Comparison of ENCODE assay signal across 8 cellular contexts in genomic region chr11:45180888-45181594, GRCh38. TPM values are rescaled to one million over a fixed set of nuclear protein-coding genes. Genes with fewer than 3 reads are reported as not detected.
DNase-seq lines count a peak whose midpoint lies in the region; ATAC-seq and TF ChIP-seq lines count a peak whose summit lies in the region.

No MANE protein-coding gene starts in this region.

- CTCF ChIA-PET in AG04450 (lab: Charles Lee) = interaction anchor here (2.8 kb wide), 1 partner anchor 71 kb away, joined by 7 read pairs; no protein-coding TSS in a partner anchor
- CTCF ChIA-PET in activated B cell treated with CpG ODN at 0.5 μM for 24 hours (lab: Charles Lee) = no interaction called here

- H3K9me3 Mint-ChIP-seq in activated B cell treated with CpG ODN at 0.5 μM for 24 hours = no peaks in the 10 kb centered on the region
- no peaks in the 10 kb centered on the region for H3K9me3 Mint-ChIP-seq in dendritic cell treated with granulocyte-macrophage colony-stimulating factor and Interleukin-4, amounts not matched to agents 40 ng/mL and 50 ng/mL, for 4 days

- no peak overlapping the region for H3K27ac ChIP-seq in AG04450 (ENCODE audit: low read depth, low read length)
- H3K27ac ChIP-seq in lung (ENCODE audit: low read depth in 1 of 2, low read length in 1 of 2) = peak overlapping the region; percentile 91 to 95

- ATAC-seq in activated B cell treated with CpG ODN at 0.5 μM for 24 hours (ENCODE audit: low read depth) (peak; percentile 87), lung (ENCODE audit: insufficient read depth, low FRiP score) (peak; percentile 78)

- H3K36me3 ChIP-seq in lung (ENCODE audit: control insufficient read depth in 2 of 2, insufficient read depth in 2 of 2, low read length in 2 of 2) = peaks cover 2 to 8% of the 10 kb centered on the region in 2 donors

- peaks cover 0 to 12% of the 10 kb centered on the region in 2 donors for H3K4me1 ChIP-seq in lung (ENCODE audit: control insufficient read depth in 2 of 2, insufficient read depth in 2 of 2, low read length in 2 of 2)

- intact Hi-C loops in activated B cell treated with CpG ODN at 0.5 μM for 24 hours (cut with micrococcal nuclease) = loop anchor here (2.0 kb wide), 2 partner anchors 16 to 34 kb away; partner anchors contain the start of gene PRDM11
- intact Hi-C loops in dendritic cell treated with granulocyte-macrophage colony-stimulating factor and Interleukin-4, amounts not matched to agents 40 ng/mL and 50 ng/mL, for 4 days (cut with micrococcal nuclease) = no loop called here

- no peak overlapping the region for H3K27ac Mint-ChIP-seq in activated B cell treated with CpG ODN at 0.5 μM for 24 hours
- no peak overlapping the region for H3K27ac Mint-ChIP-seq in dendritic cell treated with granulocyte-macrophage colony-stimulating factor and Interleukin-4, amounts not matched to agents 40 ng/mL and 50 ng/mL, for 4 days

- no peaks in the 10 kb centered on the region; the same call in 1 of the 2 replicates for H3K9me3 ChIP-seq in AG04450 (ENCODE audit: control insufficient read depth, insufficient read depth, low read length)
- no peaks in the 10 kb centered on the region for H3K9me3 ChIP-seq in lung (ENCODE audit: control insufficient read depth in 2 of 2, insufficient read depth in 1 of 2, low read length in 1 of 2)

- peaks cover 24% of the 10 kb centered on the region for H3K4me1 Mint-ChIP-seq in activated B cell treated with CpG ODN at 0.5 μM for 24 hours
- peaks cover 6% of the 10 kb centered on the region for H3K4me1 Mint-ChIP-seq in dendritic cell treated with granulocyte-macrophage colony-stimulating factor and Interleukin-4, amounts not matched to agents 40 ng/mL and 50 ng/mL, for 4 days (ENCODE audit: low read depth)

- H3K36me3 Mint-ChIP-seq in activated B cell treated with CpG ODN at 0.5 μM for 24 hours (ENCODE audit: low read depth) = peaks cover 4% of the 10 kb centered on the region
- peaks cover 5% of the 10 kb centered on the region for H3K36me3 Mint-ChIP-seq in dendritic cell treated with granulocyte-macrophage colony-stimulating factor and Interleukin-4, amounts not matched to agents 40 ng/mL and 50 ng/mL, for 4 days (ENCODE audit: low read depth)

- H3K4me3 ChIP-seq in AG04450 (ENCODE audit: low read depth, low read length) (peak overlapping the region; percentile 51), lung (peak overlapping the region; percentile 55)

- POLR2A ChIA-PET in AG04450 (lab: Yijun Ruan, JAX) = interaction anchor here (0.5 to 1.0 kb wide), 2 partner anchors 34 to 146 kb away, joined by 3 read pairs; partner anchors contain the start of gene PRDM11
- POLR2A ChIA-PET in activated B cell treated with CpG ODN at 0.5 μM for 24 hours (lab: Charles Lee) = no interaction called here

- no peak for DNase-seq in AG04450 (ENCODE audit: low read depth, low spot score)
- peak; percentile 71 for DNase-seq in HK-2 (ENCODE audit: unreplicated experiment)
- peak; percentile 41 for DNase-seq in activated B cell treated with CpG ODN at 0.5 μM for 24 hours
- DNase-seq in lung (ENCODE audit: low spot score) = peak; percentile 61
- peak; percentile 2 to 47 for DNase-seq in stimulated activated CD8-positive, alpha-beta memory T cell treated with anti-CD3 and anti-CD28 coated beads, Interleukin-7, amount 100 ng/mL, for 4 hours (ENCODE audit: low read depth in 2 of 2)
- DNase-seq in middle frontal gyrus (ENCODE audit: extremely low spot score, low spot score) = no peak
- no peak for DNase-seq in midbrain (lab: John Stamatoyannopoulos, UW)

- H3K27me3 ChIP-seq in AG04450 (ENCODE audit: control insufficient read depth, insufficient read depth, low read length) (no peaks in the 10 kb centered on the region), lung (ENCODE audit: control insufficient read depth, insufficient read depth) (no peaks in the 10 kb centered on the region)

- WGBS in lung, 2 donors = 10 to 18% methylated on average over 32 to 42 of the region's 42 CpGs

- peak overlapping the region; percentile 50 for H3K4me3 Mint-ChIP-seq in activated B cell treated with CpG ODN at 0.5 μM for 24 hours
- peak overlapping the region; percentile 27 for H3K4me3 Mint-ChIP-seq in dendritic cell treated with granulocyte-macrophage colony-stimulating factor and Interleukin-4, amounts not matched to agents 40 ng/mL and 50 ng/mL, for 4 days

- H3K27me3 Mint-ChIP-seq in activated B cell treated with CpG ODN at 0.5 μM for 24 hours = peaks cover 8% of the 10 kb centered on the region
- H3K27me3 Mint-ChIP-seq in dendritic cell treated with granulocyte-macrophage colony-stimulating factor and Interleukin-4, amounts not matched to agents 40 ng/mL and 50 ng/mL, for 4 days = peaks cover 37% of the 10 kb centered on the region

- TF ChIP-seq CTCF in AG04450 (IDR thresholded peaks at IDR 0.05; ENCODE audit: low read depth, low read length) (no peak), activated B cell treated with CpG ODN at 0.5 μM for 24 hours (IDR thresholded peaks at IDR 0.05) (no peak), lung (IDR thresholded peaks at IDR 0.05; ENCODE audit: control extremely low read depth, extremely low read depth) (no peak)

RNA-seq across cellular contexts. Expression of gene PRDM11, which starts 34.6 kb away (rescaled TPM):
- polyA plus RNA-seq in AG04450 (2011; rRNA removed) (2.6 and 3.2 TPM in 2 replicates), lung (1 to 10 TPM; 3.7 to 5.7 TPM)
- polyA minus RNA-seq in AG04450 (2011; rRNA and poly(A)+ RNA removed) = 5.9 and 7.5 TPM in 2 replicates
- total RNA-seq in activated B cell treated with CpG ODN at 0.5 μM for 24 hours (22.0 and 23.6 TPM in 2 replicates), lung (10 to 100 TPM; 22.5 to 35.1 TPM)

Comparison
In these comparisons a context has a peak if more than half of its experiments do, and no peak if none do; other contexts are left out.
1. DNase-seq: peak in HK-2 (single experiment), activated B cell treated with CpG ODN at 0.5 μM for 24 hours (single experiment), lung (single experiment) and stimulated activated CD8-positive, alpha-beta memory T cell treated with anti-CD3 and anti-CD28 coated beads, Interleukin-7, amount 100 ng/mL, for 4 hours (2 of 2); none in AG04450 (single experiment), middle frontal gyrus (single experiment) and midbrain (single experiment).